Comparison of ENCODE assay signal across 8 cellular contexts in the genomic region with DNA sequence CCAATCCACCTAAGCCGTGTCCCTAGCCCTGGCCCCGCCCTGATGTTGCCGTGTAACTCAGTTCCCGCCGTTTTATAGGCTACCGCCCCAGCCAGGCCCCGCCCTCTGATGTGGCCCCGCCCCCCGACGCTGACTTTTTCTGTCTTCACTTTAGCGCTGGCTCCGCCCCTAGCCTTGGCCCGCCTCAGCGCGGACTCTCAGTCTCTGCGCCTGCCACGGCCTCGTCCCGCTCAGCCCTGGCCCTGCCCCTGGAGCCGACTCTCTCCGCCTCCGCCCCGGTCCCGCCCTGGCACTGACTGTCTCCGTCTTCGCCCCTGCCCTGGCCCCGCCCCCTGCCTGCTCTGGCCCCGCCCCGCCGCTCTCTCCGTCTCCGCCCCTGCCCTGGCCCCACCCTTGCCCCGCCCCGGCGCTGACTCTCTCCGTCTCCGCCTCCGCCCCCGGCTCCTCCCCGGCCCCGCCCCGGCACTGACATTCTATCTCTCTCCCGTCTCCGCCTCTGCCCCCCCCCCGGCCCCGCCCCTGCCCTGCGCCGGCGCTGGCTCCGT. TPM values are rescaled to one million over a fixed set of nuclear protein-coding genes. Genes with fewer than 3 reads are reported as not detected.
DNase-seq lines count a peak whose midpoint lies in the region; ATAC-seq lines count a peak whose summit lies in the region.

No MANE protein-coding gene starts in this region.

- H3K36me3 ChIP-seq in aorta (ENCODE audit: control insufficient read depth in 1 of 2, insufficient read depth in 2 of 2, low read length in 1 of 2) = no peaks in the 10 kb centered on the region

- peak overlapping the region; percentile 26 for H3K4me3 ChIP-seq in right cardiac atrium (ENCODE audit: low read length)
- no peak overlapping the region for H3K4me3 ChIP-seq in aorta (ENCODE audit: low read length in 2 of 2)

- H3K4me1 ChIP-seq in right cardiac atrium (ENCODE audit: control insufficient read depth, insufficient read depth, low read length) (no peaks in the 10 kb centered on the region), aorta (ENCODE audit: control insufficient read depth in 1 of 2, insufficient read depth in 2 of 2, low read length in 2 of 2) (no peaks in the 10 kb centered on the region)

- H3K9me3 ChIP-seq in right cardiac atrium (ENCODE audit: control insufficient read depth, low read length) (no peaks in the 10 kb centered on the region), aorta (ENCODE audit: control insufficient read depth, low read length) (no peaks in the 10 kb centered on the region)

- H3K27ac ChIP-seq in right cardiac atrium (ENCODE audit: low read length) = peak overlapping the region; percentile 77
- H3K27ac ChIP-seq in aorta (ENCODE audit: low read depth in 1 of 2, low read length in 2 of 2) = peak overlapping the region in 1 of 2 donors; percentile 14

- ATAC-seq in GM18498 (IDR thresholded peaks at IDR 0.05; ENCODE audit: unreplicated experiment) = peak; percentile 86
- ATAC-seq in HG02943 (IDR thresholded peaks at IDR 0.05; ENCODE audit: low read depth, unreplicated experiment) = peak; percentile 75
- peak; percentile 92 to 93 for ATAC-seq in right cardiac atrium
- peak; percentile 95 for ATAC-seq in aorta (ENCODE audit: low FRiP score)

- intact Hi-C loops in right cardiac atrium (cut with DNase I) (loop anchor here in 2 of 4 donors (2.0 to 10.0 kb wide), 3 partner anchors 61 to 1483 kb away; partner anchors contain the start of genes MECR (in 1 of the 2) and PTPRU (in 1 of the 2)), aorta (cut with DNase I) (loop anchor here in 1 of 2 donors (2.0 to 5.0 kb wide), 2 partner anchors 193 to 1481 kb away; partner anchors contain the start of gene PTPRU)

- H3K27me3 ChIP-seq in right cardiac atrium (ENCODE audit: control insufficient read depth, insufficient read depth) (no peaks in the 10 kb centered on the region), aorta (ENCODE audit: control insufficient read depth in 1 of 2, insufficient read depth in 2 of 2, low read length in 1 of 2) (no peaks in the 10 kb centered on the region)

- DNase-seq in NCI-H187 treated with DMSO at 0.1 percent for 48 hours (lab: John Stamatoyannopoulos, UW) (peak; percentile 98), T-helper 2 cell (peak; percentile 98 to 100 (median 99)), anterior cingulate cortex (lab: John Stamatoyannopoulos, UW) (peak; percentile 79 to 100 (median 99)), right cardiac atrium (peak; percentile 100), renal cortical epithelial cell (ENCODE audit: low read depth) (peak; percentile 91), aorta (peak; percentile 100)

- WGBS in right cardiac atrium = 1% methylated on average over 48 of the region's 50 CpGs
- WGBS in aorta, 2 donors = 2% methylated on average over 30 to 50 of the region's 50 CpGs

RNA-seq across cellular contexts. Expression of gene MATN1, which starts 5.2 kb away (rescaled TPM):
- not detected for total RNA-seq in right cardiac atrium
- 0.07 TPM for polyA plus RNA-seq in right cardiac atrium
- total RNA-seq in renal cortical epithelial cell = not detected in 2 replicates
- under 1 TPM in 1 of 2 donors, not detected in 1; 0.42 TPM for total RNA-seq in aorta
- polyA plus RNA-seq in aorta = not detected

RNA-seq across cellular contexts. Expression of gene LAPTM5, which starts 39.4 kb away (rescaled TPM):
- total RNA-seq in right cardiac atrium = 10 to 100 TPM; 25.4 to 55.1 (median 40.5) TPM
- polyA plus RNA-seq in right cardiac atrium = 14.4 TPM
- total RNA-seq in renal cortical epithelial cell = 0.17 TPM in 1 of 2 replicates, not detected in the other
- total RNA-seq in aorta = 100 to 1,000 TPM; 114 to 116 TPM
- polyA plus RNA-seq in aorta = 100 to 1,000 TPM in 1 of 2 donors, 10 to 100 TPM in 1; 18.0 to 122 TPM

Comparison
In these comparisons a context has a peak if more than half of its experiments do, and no peak if none do; other contexts are left out.
1. RNA of gene LAPTM5, which starts 39.4 kb away (total RNA-seq): 114 to 116 TPM in aorta and 25.4 to 55.1 TPM in right cardiac atrium; 0.17 TPM in renal cortical epithelial cell; every median in the first group is over 10 times any median in the second.
2. Peak in every context shown above with its lines, with median percentiles within 50 percentile points of each other: ATAC-seq and DNase-seq.